In the genomic region with DNA sequence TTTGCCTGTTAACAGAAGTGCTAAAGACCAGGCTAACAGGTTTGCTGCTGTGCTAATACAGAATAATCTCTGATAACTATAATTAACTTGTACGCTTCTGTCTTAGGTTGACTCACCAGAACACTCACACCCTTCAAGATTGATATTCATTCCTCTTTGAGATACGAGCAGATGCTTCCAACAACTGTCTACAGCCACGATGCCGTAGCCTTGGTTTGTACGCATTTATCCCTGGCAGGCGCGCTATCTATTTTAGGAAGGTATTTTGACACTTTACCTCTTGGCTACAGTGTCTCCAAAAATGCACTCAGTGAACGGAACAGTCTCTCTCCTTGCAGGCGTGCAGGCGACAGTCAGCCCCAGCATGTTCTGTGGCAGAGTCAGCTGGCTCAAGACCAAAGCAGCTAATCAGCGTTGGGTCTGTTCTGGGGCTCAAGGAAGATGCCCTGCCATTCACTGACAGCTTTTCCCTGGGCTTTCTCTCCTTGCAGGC, we compare ENCODE assay signal across 1 cellular context.
TF ChIP-seq lines count a peak whose summit lies in the region.

No MANE protein-coding gene starts in this region.

TF ChIP-seq in GM23338, 12 proteins besides CTCF, POLR2A, EP300 and RAD21 (continued from another document):
- TF ChIP-seq, protein P1, sequence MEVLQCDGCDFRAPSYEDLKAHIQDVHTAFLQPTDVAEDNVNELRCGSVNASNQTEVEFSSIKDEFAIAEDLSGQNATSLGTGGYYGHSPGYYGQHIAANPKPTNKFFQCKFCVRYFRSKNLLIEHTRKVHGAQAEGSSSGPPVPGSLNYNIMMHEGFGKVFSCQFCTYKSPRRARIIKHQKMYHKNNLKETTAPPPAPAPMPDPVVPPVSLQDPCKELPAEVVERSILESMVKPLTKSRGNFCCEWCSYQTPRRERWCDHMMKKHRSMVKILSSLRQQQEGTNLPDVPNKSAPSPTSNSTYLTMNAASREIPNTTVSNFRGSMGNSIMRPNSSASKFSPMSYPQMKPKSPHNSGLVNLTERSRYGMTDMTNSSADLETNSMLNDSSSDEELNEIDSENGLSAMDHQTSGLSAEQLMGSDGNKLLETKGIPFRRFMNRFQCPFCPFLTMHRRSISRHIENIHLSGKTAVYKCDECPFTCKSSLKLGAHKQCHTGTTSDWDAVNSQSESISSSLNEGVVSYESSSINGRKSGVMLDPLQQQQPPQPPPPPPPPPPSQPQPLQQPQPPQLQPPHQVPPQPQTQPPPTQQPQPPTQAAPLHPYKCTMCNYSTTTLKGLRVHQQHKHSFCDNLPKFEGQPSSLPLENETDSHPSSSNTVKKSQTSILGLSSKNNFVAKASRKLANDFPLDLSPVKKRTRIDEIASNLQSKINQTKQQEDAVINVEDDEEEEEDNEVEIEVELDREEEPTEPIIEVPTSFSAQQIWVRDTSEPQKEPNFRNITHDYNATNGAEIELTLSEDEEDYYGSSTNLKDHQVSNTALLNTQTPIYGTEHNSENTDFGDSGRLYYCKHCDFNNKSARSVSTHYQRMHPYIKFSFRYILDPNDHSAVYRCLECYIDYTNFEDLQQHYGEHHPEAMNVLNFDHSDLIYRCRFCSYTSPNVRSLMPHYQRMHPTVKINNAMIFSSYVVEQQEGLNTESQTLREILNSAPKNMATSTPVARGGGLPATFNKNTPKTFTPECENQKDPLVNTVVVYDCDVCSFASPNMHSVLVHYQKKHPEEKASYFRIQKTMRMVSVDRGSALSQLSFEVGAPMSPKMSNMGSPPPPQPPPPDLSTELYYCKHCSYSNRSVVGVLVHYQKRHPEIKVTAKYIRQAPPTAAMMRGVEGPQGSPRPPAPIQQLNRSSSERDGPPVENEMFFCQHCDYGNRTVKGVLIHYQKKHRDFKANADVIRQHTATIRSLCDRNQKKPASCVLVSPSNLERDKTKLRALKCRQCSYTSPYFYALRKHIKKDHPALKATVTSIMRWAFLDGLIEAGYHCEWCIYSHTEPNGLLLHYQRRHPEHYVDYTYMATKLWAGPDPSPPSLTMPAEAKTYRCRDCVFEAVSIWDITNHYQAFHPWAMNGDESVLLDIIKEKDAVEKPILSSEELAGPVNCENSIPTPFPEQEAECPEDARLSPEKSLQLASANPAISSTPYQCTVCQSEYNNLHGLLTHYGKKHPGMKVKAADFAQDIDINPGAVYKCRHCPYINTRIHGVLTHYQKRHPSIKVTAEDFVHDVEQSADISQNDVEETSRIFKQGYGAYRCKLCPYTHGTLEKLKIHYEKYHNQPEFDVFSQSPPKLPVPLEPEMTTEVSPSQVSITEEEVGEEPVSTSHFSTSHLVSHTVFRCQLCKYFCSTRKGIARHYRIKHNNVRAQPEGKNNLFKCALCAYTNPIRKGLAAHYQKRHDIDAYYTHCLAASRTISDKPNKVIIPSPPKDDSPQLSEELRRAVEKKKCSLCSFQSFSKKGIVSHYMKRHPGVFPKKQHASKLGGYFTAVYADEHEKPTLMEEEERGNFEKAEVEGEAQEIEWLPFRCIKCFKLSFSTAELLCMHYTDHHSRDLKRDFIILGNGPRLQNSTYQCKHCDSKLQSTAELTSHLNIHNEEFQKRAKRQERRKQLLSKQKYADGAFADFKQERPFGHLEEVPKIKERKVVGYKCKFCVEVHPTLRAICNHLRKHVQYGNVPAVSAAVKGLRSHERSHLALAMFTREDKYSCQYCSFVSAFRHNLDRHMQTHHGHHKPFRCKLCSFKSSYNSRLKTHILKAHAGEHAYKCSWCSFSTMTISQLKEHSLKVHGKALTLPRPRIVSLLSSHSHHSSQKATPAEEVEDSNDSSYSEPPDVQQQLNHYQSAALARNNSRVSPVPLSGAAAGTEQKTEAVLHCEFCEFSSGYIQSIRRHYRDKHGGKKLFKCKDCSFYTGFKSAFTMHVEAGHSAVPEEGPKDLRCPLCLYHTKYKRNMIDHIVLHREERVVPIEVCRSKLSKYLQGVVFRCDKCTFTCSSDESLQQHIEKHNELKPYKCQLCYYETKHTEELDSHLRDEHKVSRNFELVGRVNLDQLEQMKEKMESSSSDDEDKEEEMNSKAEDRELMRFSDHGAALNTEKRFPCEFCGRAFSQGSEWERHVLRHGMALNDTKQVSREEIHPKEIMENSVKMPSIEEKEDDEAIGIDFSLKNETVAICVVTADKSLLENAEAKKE (CRISPR knock-in tag; IDR thresholded peaks at IDR 0.05) = no peak
- TF ChIP-seq EZH2phosphoT487 (IDR thresholded peaks at IDR 0.05; ENCODE audit: unreplicated experiment) (no peak), EZH2 (IDR thresholded peaks at IDR 0.05; ENCODE audit: low read depth, unreplicated experiment) (no peak), POLR2AphosphoS5 (IDR thresholded peaks at IDR 0.05; ENCODE audit: low read depth) (no peak)
- TF ChIP-seq, protein P2, sequence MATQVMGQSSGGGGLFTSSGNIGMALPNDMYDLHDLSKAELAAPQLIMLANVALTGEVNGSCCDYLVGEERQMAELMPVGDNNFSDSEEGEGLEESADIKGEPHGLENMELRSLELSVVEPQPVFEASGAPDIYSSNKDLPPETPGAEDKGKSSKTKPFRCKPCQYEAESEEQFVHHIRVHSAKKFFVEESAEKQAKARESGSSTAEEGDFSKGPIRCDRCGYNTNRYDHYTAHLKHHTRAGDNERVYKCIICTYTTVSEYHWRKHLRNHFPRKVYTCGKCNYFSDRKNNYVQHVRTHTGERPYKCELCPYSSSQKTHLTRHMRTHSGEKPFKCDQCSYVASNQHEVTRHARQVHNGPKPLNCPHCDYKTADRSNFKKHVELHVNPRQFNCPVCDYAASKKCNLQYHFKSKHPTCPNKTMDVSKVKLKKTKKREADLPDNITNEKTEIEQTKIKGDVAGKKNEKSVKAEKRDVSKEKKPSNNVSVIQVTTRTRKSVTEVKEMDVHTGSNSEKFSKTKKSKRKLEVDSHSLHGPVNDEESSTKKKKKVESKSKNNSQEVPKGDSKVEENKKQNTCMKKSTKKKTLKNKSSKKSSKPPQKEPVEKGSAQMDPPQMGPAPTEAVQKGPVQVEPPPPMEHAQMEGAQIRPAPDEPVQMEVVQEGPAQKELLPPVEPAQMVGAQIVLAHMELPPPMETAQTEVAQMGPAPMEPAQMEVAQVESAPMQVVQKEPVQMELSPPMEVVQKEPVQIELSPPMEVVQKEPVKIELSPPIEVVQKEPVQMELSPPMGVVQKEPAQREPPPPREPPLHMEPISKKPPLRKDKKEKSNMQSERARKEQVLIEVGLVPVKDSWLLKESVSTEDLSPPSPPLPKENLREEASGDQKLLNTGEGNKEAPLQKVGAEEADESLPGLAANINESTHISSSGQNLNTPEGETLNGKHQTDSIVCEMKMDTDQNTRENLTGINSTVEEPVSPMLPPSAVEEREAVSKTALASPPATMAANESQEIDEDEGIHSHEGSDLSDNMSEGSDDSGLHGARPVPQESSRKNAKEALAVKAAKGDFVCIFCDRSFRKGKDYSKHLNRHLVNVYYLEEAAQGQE (IDR thresholded peaks at IDR 0.05; ENCODE audit: unreplicated experiment) = no peak
